ENCODE assay signal across 24 cellular contexts in the genomic region with DNA sequence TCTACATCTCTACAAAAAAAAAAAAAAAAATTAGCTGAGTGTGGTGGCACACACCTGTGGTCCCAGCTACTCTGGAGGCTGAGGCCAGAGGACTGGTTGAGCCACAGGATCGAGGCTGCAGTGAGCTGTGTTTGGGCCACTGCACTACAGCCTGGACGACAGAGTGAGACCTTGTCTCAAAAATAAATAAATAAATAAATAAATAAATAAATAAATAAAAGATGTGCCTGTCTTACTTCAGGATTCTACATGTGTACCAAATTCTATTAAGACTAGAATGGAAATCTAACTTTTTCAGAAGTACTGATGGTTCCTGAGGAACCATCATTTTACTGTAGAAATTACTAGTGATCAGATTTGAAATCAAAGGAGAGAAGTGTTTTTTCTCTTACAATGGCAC.
"Had no signal": no experiment of that assay in that cellular context is flagged by ENCODE, and none has a peak within 500 bp of the region (broad histone marks: within the 10 kb centered on the region; RNA-seq: fewer than 3 reads in every experiment).

No MANE protein-coding gene starts in this region.

- H3K9me3 ChIP-seq: colonic mucosa, esophagus muscularis mucosa, esophagus squamous epithelium, gastrocnemius medialis, gastroesophageal sphincter, heart left ventricle, heart right ventricle had no signal

- H3K36me3 ChIP-seq: colonic mucosa, gastrocnemius medialis had no signal

- DNase-seq: colonic mucosa; cortex of kidney; dermis blood vessel endothelial cell; dorsolateral prefrontal cortex; effector CD4-positive, alpha-beta T cell; effector CD8-positive, alpha-beta T cell; effector memory CD4-positive, alpha-beta T cell; effector memory CD8-positive, alpha-beta T cell; endodermal cell; erythroblast; esophagus squamous epithelium; foreskin fibroblast; foreskin keratinocyte; foreskin melanocyte; gastrocnemius medialis; glutamatergic neuron; head of caudate nucleus; heart left ventricle; heart right ventricle had no signal

- H3K4me1 ChIP-seq: colonic mucosa, foreskin keratinocyte, heart left ventricle, heart right ventricle had no signal

- H3K9me3 Mint-ChIP-seq: dendritic cell treated with granulocyte-macrophage colony-stimulating factor and Interleukin-4, amounts not matched to agents 40 ng/mL and 50 ng/mL, for 4 days; effector memory CD8-positive, alpha-beta T cell; endodermal cell had no signal

- H3K27me3 Mint-ChIP-seq: dendritic cell treated with granulocyte-macrophage colony-stimulating factor and Interleukin-4, amounts not matched to agents 40 ng/mL and 50 ng/mL, for 4 days; effector memory CD8-positive, alpha-beta T cell had no signal

- H3K27ac Mint-ChIP-seq: dendritic cell treated with granulocyte-macrophage colony-stimulating factor and Interleukin-4, amounts not matched to agents 40 ng/mL and 50 ng/mL, for 4 days; endodermal cell had no signal

- H3K4me1 Mint-ChIP-seq: endodermal cell had no signal

- H3K4me3 ChIP-seq: colonic mucosa, coronary artery, dorsolateral prefrontal cortex, esophagus muscularis mucosa, esophagus squamous epithelium, gastrocnemius medialis, gastroesophageal sphincter, heart left ventricle, heart right ventricle had no signal

- H3K4me3 Mint-ChIP-seq: dendritic cell treated with granulocyte-macrophage colony-stimulating factor and Interleukin-4, amounts not matched to agents 40 ng/mL and 50 ng/mL, for 4 days; effector memory CD8-positive, alpha-beta T cell; endodermal cell had no signal

- H3K27ac ChIP-seq: colonic mucosa, coronary artery, dorsolateral prefrontal cortex, epithelial cell of prostate, esophagus muscularis mucosa, esophagus squamous epithelium, foreskin keratinocyte, gastrocnemius medialis, gastroesophageal sphincter, heart left ventricle, heart right ventricle had no signal
